ENCODE assay signal across 2 cellular contexts in the genomic region with DNA sequence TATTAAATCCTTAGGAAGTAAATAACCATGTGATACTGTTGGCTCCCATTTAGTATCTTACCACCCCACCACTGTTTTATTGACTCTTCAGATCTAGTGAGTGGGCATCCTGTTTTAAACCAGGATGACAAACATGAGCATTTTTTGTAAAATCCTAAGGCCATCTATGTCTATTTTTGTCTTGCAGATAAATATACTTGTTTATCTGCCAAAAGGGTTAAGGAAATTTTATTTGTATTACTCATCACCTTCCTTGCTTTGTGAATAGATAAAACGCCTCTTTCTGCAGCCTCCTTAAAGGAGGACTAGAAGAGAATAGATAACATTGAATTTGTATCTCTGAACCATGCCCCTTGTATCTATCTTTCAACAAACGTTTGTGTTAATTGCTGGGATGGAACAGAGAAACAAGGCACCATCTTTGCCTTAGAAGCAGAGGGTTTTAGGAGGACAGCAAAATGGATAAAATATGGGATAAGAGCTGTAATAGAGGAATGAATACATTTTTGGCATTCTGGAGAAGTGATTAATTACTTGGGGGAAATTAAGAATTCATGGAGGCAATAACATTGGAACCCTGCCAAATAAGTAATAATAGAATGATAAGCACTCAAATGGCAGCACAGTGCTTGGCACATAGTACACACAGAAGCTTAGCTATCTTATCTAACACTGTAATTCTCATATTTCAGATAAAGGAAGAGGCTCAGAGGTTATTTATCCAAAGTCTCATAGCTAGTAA.
TF ChIP-seq lines count a peak whose summit lies in the region.

No MANE protein-coding gene starts in this region.

TF ChIP-seq in GM12878, 131 proteins besides CTCF, POLR2A, EP300 and RAD21 (continues in another document):
- TF ChIP-seq RAD51 (IDR thresholded peaks at IDR 0.05) (no peak), NR2C1 (IDR thresholded peaks at IDR 0.05) (no peak), NFIC (IDR thresholded peaks at IDR 0.05; ENCODE audit: low read depth, low read length) (no peak), ZNF217 (IDR thresholded peaks at IDR 0.05) (no peak), MTA2 (IDR thresholded peaks at IDR 0.05; ENCODE audit: low read depth) (no peak), FOS (IDR thresholded peaks at IDR 0.05; ENCODE audit: borderline replicate concordance, extremely low read depth, insufficient read length) (no peak), ESRRA (IDR thresholded peaks at IDR 0.05; ENCODE audit: low read length) (no peak), SMAD1 (IDR thresholded peaks at IDR 0.05; ENCODE audit: low read depth, partially characterized antibody) (no peak), SIX5 (IDR thresholded peaks at IDR 0.05; ENCODE audit: low read depth, low read length, severe bottlenecking) (no peak), CREB1 (IDR thresholded peaks at IDR 0.05; ENCODE audit: low read depth) (no peak), CBX3 (IDR thresholded peaks at IDR 0.05; ENCODE audit: borderline replicate concordance, low read depth) (no peak)
- TF ChIP-seq, protein P1, sequence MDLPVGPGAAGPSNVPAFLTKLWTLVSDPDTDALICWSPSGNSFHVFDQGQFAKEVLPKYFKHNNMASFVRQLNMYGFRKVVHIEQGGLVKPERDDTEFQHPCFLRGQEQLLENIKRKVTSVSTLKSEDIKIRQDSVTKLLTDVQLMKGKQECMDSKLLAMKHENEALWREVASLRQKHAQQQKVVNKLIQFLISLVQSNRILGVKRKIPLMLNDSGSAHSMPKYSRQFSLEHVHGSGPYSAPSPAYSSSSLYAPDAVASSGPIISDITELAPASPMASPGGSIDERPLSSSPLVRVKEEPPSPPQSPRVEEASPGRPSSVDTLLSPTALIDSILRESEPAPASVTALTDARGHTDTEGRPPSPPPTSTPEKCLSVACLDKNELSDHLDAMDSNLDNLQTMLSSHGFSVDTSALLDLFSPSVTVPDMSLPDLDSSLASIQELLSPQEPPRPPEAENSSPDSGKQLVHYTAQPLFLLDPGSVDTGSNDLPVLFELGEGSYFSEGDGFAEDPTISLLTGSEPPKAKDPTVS (IDR thresholded peaks at IDR 0.05; ENCODE audit: low read depth, low read length), result no peak
- TF ChIP-seq, protein P2, sequence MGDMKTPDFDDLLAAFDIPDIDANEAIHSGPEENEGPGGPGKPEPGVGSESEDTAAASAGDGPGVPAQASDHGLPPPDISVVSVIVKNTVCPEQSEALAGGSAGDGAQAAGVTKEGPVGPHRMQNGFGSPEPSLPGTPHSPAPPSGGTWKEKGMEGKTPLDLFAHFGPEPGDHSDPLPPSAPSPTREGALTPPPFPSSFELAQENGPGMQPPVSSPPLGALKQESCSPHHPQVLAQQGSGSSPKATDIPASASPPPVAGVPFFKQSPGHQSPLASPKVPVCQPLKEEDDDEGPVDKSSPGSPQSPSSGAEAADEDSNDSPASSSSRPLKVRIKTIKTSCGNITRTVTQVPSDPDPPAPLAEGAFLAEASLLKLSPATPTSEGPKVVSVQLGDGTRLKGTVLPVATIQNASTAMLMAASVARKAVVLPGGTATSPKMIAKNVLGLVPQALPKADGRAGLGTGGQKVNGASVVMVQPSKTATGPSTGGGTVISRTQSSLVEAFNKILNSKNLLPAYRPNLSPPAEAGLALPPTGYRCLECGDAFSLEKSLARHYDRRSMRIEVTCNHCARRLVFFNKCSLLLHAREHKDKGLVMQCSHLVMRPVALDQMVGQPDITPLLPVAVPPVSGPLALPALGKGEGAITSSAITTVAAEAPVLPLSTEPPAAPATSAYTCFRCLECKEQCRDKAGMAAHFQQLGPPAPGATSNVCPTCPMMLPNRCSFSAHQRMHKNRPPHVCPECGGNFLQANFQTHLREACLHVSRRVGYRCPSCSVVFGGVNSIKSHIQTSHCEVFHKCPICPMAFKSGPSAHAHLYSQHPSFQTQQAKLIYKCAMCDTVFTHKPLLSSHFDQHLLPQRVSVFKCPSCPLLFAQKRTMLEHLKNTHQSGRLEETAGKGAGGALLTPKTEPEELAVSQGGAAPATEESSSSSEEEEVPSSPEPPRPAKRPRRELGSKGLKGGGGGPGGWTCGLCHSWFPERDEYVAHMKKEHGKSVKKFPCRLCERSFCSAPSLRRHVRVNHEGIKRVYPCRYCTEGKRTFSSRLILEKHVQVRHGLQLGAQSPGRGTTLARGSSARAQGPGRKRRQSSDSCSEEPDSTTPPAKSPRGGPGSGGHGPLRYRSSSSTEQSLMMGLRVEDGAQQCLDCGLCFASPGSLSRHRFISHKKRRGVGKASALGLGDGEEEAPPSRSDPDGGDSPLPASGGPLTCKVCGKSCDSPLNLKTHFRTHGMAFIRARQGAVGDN (IDR thresholded peaks at IDR 0.05), result no peak
- TF ChIP-seq, protein P3, sequence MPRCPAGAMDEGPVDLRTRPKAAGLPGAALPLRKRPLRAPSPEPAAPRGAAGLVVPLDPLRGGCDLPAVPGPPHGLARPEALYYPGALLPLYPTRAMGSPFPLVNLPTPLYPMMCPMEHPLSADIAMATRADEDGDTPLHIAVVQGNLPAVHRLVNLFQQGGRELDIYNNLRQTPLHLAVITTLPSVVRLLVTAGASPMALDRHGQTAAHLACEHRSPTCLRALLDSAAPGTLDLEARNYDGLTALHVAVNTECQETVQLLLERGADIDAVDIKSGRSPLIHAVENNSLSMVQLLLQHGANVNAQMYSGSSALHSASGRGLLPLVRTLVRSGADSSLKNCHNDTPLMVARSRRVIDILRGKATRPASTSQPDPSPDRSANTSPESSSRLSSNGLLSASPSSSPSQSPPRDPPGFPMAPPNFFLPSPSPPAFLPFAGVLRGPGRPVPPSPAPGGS (IDR thresholded peaks at IDR 0.05; ENCODE audit: borderline replicate concordance, insufficient read depth, low read depth, low read length, poor library complexity, severe bottlenecking), result no peak
- TF ChIP-seq, protein P4, sequence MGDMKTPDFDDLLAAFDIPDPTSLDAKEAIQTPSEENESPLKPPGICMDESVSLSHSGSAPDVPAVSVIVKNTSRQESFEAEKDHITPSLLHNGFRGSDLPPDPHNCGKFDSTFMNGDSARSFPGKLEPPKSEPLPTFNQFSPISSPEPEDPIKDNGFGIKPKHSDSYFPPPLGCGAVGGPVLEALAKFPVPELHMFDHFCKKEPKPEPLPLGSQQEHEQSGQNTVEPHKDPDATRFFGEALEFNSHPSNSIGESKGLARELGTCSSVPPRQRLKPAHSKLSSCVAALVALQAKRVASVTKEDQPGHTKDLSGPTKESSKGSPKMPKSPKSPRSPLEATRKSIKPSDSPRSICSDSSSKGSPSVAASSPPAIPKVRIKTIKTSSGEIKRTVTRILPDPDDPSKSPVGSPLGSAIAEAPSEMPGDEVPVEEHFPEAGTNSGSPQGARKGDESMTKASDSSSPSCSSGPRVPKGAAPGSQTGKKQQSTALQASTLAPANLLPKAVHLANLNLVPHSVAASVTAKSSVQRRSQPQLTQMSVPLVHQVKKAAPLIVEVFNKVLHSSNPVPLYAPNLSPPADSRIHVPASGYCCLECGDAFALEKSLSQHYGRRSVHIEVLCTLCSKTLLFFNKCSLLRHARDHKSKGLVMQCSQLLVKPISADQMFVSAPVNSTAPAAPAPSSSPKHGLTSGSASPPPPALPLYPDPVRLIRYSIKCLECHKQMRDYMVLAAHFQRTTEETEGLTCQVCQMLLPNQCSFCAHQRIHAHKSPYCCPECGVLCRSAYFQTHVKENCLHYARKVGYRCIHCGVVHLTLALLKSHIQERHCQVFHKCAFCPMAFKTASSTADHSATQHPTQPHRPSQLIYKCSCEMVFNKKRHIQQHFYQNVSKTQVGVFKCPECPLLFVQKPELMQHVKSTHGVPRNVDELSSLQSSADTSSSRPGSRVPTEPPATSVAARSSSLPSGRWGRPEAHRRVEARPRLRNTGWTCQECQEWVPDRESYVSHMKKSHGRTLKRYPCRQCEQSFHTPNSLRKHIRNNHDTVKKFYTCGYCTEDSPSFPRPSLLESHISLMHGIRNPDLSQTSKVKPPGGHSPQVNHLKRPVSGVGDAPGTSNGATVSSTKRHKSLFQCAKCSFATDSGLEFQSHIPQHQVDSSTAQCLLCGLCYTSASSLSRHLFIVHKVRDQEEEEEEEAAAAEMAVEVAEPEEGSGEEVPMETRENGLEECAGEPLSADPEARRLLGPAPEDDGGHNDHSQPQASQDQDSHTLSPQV (IDR thresholded peaks at IDR 0.05), result no peak

TF ChIP-seq in HepG2, 621 proteins besides CTCF, POLR2A, EP300 and RAD21:
- TF ChIP-seq RXRA (CRISPR knock-in tag; IDR thresholded peaks at IDR 0.05), result no peak
- TF ChIP-seq RBFOX2 (IDR thresholded peaks at IDR 0.05; ENCODE audit: low read depth, low read length), result peak; percentile 38; the same call in 1 of the 2 replicates
TF ChIP-seq in HepG2: peak in this region for 1.
